1 cellular context compared by ENCODE assay signal in genomic region chr2:238426568-238427434, GRCh38.
A peak's percentile ranks its signal among the peaks of the same experiment; 100 is the strongest.
TF ChIP-seq lines count a peak whose summit lies in the region.

ASB1 (plus strand) TSS chr2:238426927; CDS start chr2:238427071, 144 bp downstream.

TF ChIP-seq in A549, 52 proteins besides CTCF, POLR2A, EP300 and RAD21 (continued from another document):
- TF ChIP-seq HMGXB4 (CRISPR knock-in tag; IDR thresholded peaks at IDR 0.05; ENCODE audit: borderline replicate concordance) (peak; percentile 66; the same call in 1 of the 2 replicates), MAFK (IDR thresholded peaks at IDR 0.05; ENCODE audit: partially characterized antibody) (no peak), BCL3 (IDR thresholded peaks at IDR 0.05) (peak; percentile 54; the same call in 1 of the 3 replicates), REST (IDR thresholded peaks at IDR 0.05) (no peak), NR3C1 (IDR thresholded peaks at IDR 0.05) (no peak), E2F6 (IDR thresholded peaks at IDR 0.05; ENCODE audit: borderline replicate concordance, low read depth) (no peak), MYC (IDR thresholded peaks at IDR 0.05; ENCODE audit: borderline replicate concordance, low read length) (no peak; the same call in 1 of the 2 replicates), RFX5 (IDR thresholded peaks at IDR 0.05) (no peak), ELK1 (IDR thresholded peaks at IDR 0.05; ENCODE audit: low read depth, low read length) (0 out of 2 replicates have a peak, but pooled peaks have one; percentile 38), KDM1A (IDR thresholded peaks at IDR 0.05; ENCODE audit: low read depth) (no peak)
